Comparison of ENCODE assay signal across 8 cellular contexts in the genomic region with DNA sequence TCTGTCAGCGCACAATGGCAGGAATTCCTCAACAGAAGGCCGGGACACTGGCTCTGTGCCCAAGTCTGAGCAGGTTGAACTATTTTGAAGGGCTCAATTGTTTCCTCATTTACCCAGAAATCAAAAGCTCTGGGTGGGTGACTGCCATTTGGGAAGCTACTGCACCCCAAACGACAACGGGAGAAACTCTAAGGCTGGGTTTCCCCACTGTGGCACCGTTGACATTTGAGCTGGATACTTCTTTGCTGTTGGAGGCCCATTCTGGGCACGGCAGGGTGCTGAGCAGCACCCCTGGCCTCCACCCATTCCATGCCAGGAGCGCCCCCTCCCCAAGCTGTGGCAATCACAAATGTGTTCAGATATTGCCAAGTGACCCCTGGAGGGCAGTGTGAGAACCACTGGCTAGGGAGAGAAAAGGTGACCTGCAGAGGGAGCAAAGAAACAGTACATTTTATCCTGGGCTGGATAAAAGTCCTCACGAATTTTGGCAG.
A peak's percentile ranks its signal among the peaks of the same experiment; 100 is the strongest.
DNase-seq lines count a peak whose midpoint lies in the region; ATAC-seq, FAIRE-seq and TF ChIP-seq lines count a peak whose summit lies in the region.

No MANE protein-coding gene starts in this region.

- peaks cover 14% of the 10 kb centered on the region for H3K27me3 Mint-ChIP-seq in astrocyte (ENCODE audit: low read depth, unreplicated experiment)

- DNase-seq in GM12864 (ENCODE audit: low read depth) (no peak), NB4 (ENCODE audit: low read depth) (peak; percentile 47), astrocyte (ENCODE audit: low read depth) (no peak), kidney epithelial cell (ENCODE audit: low read depth) (no peak), middle frontal gyrus (ENCODE audit: extremely low spot score, low spot score) (no peak)

- no peak overlapping the region for H3K4me3 Mint-ChIP-seq in astrocyte (ENCODE audit: unreplicated experiment)

- ATAC-seq in GM21576 (IDR thresholded peaks at IDR 0.05; ENCODE audit: unreplicated experiment), result no peak
- no peak for ATAC-seq in HG03571 (IDR thresholded peaks at IDR 0.05; ENCODE audit: unreplicated experiment)
- ATAC-seq in GM19397 (IDR thresholded peaks at IDR 0.05; ENCODE audit: unreplicated experiment), result no peak

- no peak for FAIRE-seq in astrocyte (lab: Jason Lieb, UNC)

- H3K36me3 ChIP-seq in astrocyte (ENCODE audit: insufficient read depth, low read length) (no peaks in the 10 kb centered on the region), kidney epithelial cell (ENCODE audit: control insufficient read depth, insufficient read depth, low read length) (no peaks in the 10 kb centered on the region)

- H3K9ac ChIP-seq in astrocyte (ENCODE audit: low read length), result no peak overlapping the region

- no peak overlapping the region for H3K27ac ChIP-seq in astrocyte (ENCODE audit: low read depth, low read length)

- no peaks in the 10 kb centered on the region for H3K36me3 Mint-ChIP-seq in astrocyte (ENCODE audit: low read depth, unreplicated experiment)

- no peaks in the 10 kb centered on the region for H3K9me3 Mint-ChIP-seq in astrocyte (ENCODE audit: unreplicated experiment)

- H3K27me3 ChIP-seq in astrocyte (ENCODE audit: insufficient read depth, low read length), result no peaks in the 10 kb centered on the region
- no peaks in the 10 kb centered on the region for H3K27me3 ChIP-seq in kidney epithelial cell (ENCODE audit: control insufficient read depth, insufficient read depth, low read length)

- H3K4me1 ChIP-seq in astrocyte (ENCODE audit: insufficient read depth, low read length), result no peaks in the 10 kb centered on the region

- no peaks in the 10 kb centered on the region for H3K9me3 ChIP-seq in astrocyte (ENCODE audit: insufficient read depth, low read depth, low read length)

- TF ChIP-seq CTCF in GM12864 (IDR thresholded peaks at IDR 0.05; ENCODE audit: low read depth, low read length, missing control alignments), result peak; percentile 43
- TF ChIP-seq CTCF in NB4 (IDR thresholded peaks at IDR 0.05; ENCODE audit: low read depth, low read length), result peak; percentile 52
- TF ChIP-seq CTCF in astrocyte (IDR thresholded peaks at IDR 0.05; ENCODE audit: insufficient read depth, low read depth, low read length), result peak; percentile 75
- peak; percentile 92 for TF ChIP-seq CTCF in kidney epithelial cell (IDR thresholded peaks at IDR 0.05; ENCODE audit: insufficient read depth, low read length, poor library complexity, severe bottlenecking)

- H3K4me3 ChIP-seq in GM12864 (ENCODE audit: low read depth, low read length) (no peak overlapping the region), NB4 (ENCODE audit: low read depth, low read length) (no peak overlapping the region), astrocyte (ENCODE audit: insufficient read depth, low read depth, low read length) (no peak overlapping the region), kidney epithelial cell (ENCODE audit: low read depth, low read length) (no peak overlapping the region)

- H3K27ac Mint-ChIP-seq in astrocyte (ENCODE audit: unreplicated experiment), result no peak overlapping the region

- peaks cover 1% of the 10 kb centered on the region for H3K4me1 Mint-ChIP-seq in astrocyte (ENCODE audit: low read depth, unreplicated experiment)

- H4K20me1 ChIP-seq in astrocyte (ENCODE audit: insufficient read depth, low read length), result no peaks in the 10 kb centered on the region

- H3K79me2 ChIP-seq in astrocyte (ENCODE audit: insufficient read depth, low read length), result no peaks in the 10 kb centered on the region

- H2AFZ ChIP-seq in astrocyte (ENCODE audit: low read depth, low read length), result no peak overlapping the region

- H3K4me2 ChIP-seq in astrocyte (ENCODE audit: low read length), result no peak overlapping the region

- TF ChIP-seq POLR2A in NB4 (IDR thresholded peaks at IDR 0.05; ENCODE audit: extremely low read depth, insufficient read length), result no peak
